In genomic region chr11:13207665-13208594, GRCh38 we compare ENCODE assay signal across 8 cellular contexts.
A peak's percentile ranks its signal among the peaks of the same experiment; 100 is the strongest.
DNase-seq lines count a peak whose midpoint lies in the region; ATAC-seq and TF ChIP-seq lines count a peak whose summit lies in the region.

No MANE protein-coding gene starts in this region.

- peak overlapping the region; percentile 85 for H3K4me2 ChIP-seq in skeletal muscle satellite cell (ENCODE audit: low read length)

- H3K27me3 ChIP-seq in iPS-15b (ENCODE audit: control insufficient read depth, insufficient read depth, low read length) (no peaks in the 10 kb centered on the region), skeletal muscle satellite cell (ENCODE audit: control insufficient read depth, insufficient read depth, low read length) (no peaks in the 10 kb centered on the region)

- H3K4me1 ChIP-seq in iPS-15b (ENCODE audit: control insufficient read depth, insufficient read depth, low read length): no peaks in the 10 kb centered on the region
- peaks cover 15% of the 10 kb centered on the region for H3K4me1 ChIP-seq in skeletal muscle satellite cell (ENCODE audit: control insufficient read depth, insufficient read depth, low read length)

- peak overlapping the region; percentile 21; the same call in 1 of the 2 replicates for H3K4me3 ChIP-seq in GM12865 (ENCODE audit: low read depth, low read length)
- peak overlapping the region; percentile 20 for H3K4me3 ChIP-seq in astrocyte of the cerebellum (ENCODE audit: low read depth, low read length)
- peak overlapping the region; percentile 20 for H3K4me3 ChIP-seq in iPS-15b (ENCODE audit: low read depth, low read length)
- peak overlapping the region; percentile 60 for H3K4me3 ChIP-seq in skeletal muscle satellite cell (ENCODE audit: low read length)

- in situ Hi-C loops in astrocyte of the cerebellum (cut with HindIII; ENCODE audit: low sequenced_read_pairs): no loop called here

- H3K9ac ChIP-seq in iPS-15b (ENCODE audit: low read depth, low read length) (no peak overlapping the region), skeletal muscle satellite cell (ENCODE audit: low read depth, low read length) (peak overlapping the region; percentile 78)

- H3K36me3 ChIP-seq in iPS-15b (ENCODE audit: control insufficient read depth, insufficient read depth, low read length) (no peaks in the 10 kb centered on the region), skeletal muscle satellite cell (ENCODE audit: insufficient read depth, low read length) (no peaks in the 10 kb centered on the region)

- DNase-seq in GM12865 (ENCODE audit: low read depth) (peak; percentile 44), NOMO-1 (lab: John Stamatoyannopoulos, UW; ENCODE audit: unreplicated experiment in 2 of 2) (peak; percentile 55 to 83), astrocyte of the cerebellum (ENCODE audit: low read depth) (peak; percentile 86)
- DNase-seq in activated CD8-positive, alpha-beta memory T cell treated with anti-CD3 and anti-CD28 coated beads for 24 hours: no peak

- TF ChIP-seq CTCF in GM12865 (IDR thresholded peaks at IDR 0.05; ENCODE audit: insufficient read depth, low read depth, low read length, missing control alignments) (no peak), astrocyte of the cerebellum (IDR thresholded peaks at IDR 0.05; ENCODE audit: low read depth, low read length, missing control alignments) (no peak)

- no peak for ATAC-seq in HG02852 (IDR thresholded peaks at IDR 0.05; ENCODE audit: unreplicated experiment)
- no peak for ATAC-seq in GM21529 (IDR thresholded peaks at IDR 0.05; ENCODE audit: unreplicated experiment)

- H3K9me3 ChIP-seq in iPS-15b (ENCODE audit: control insufficient read depth, insufficient read depth, low read length) (no peaks in the 10 kb centered on the region), skeletal muscle satellite cell (replicated peaks; ENCODE audit: low read length) (no peaks in the 10 kb centered on the region)
